ENCODE assay signal across 8 cellular contexts in genomic region chr6:52063584-52064400, GRCh38. TPM values are rescaled to one million over a fixed set of nuclear protein-coding genes. Genes with fewer than 3 reads are reported as not detected.
A peak's percentile ranks its signal among the peaks of the same experiment; 100 is the strongest.
DNase-seq lines count a peak whose midpoint lies in the region; TF ChIP-seq lines count a peak whose summit lies in the region.

No MANE protein-coding gene starts in this region.

- no peaks in the 10 kb centered on the region for H3K36me3 Mint-ChIP-seq in mesothelial cell of epicardium

- H3K36me3 ChIP-seq in KOPT-K1 (ENCODE audit: insufficient read depth, low read length) (no peaks in the 10 kb centered on the region), mesodermal cell (ENCODE audit: control insufficient read depth, insufficient read depth, low read length) (no peaks in the 10 kb centered on the region)

- peaks cover 5% of the 10 kb centered on the region for H3K4me1 ChIP-seq in mesodermal cell (ENCODE audit: control insufficient read depth, insufficient read depth, low read length, poor library complexity, severe bottlenecking)

- H3K27me3 Mint-ChIP-seq in mesothelial cell of epicardium (ENCODE audit: low read depth) = peaks cover 14% of the 10 kb centered on the region

- H3K27ac ChIP-seq in KOPT-K1 (ENCODE audit: low read depth, low read length, poor library complexity, severe bottlenecking) = peak overlapping the region; percentile 54
- H3K27ac ChIP-seq in VCaP = no peak overlapping the region; the same call in 1 of the 2 replicates
- H3K27ac ChIP-seq in mesodermal cell (ENCODE audit: low read depth, low read length, severe bottlenecking) = peak overlapping the region; percentile 71

- no peaks in the 10 kb centered on the region for H3K9me3 Mint-ChIP-seq in mesothelial cell of epicardium

- WGBS in mesodermal cell (ENCODE audit: insufficient coverage in 2 of 2), 2 experiments = 52 to 67% methylated on average over 4 of the region's 5 CpGs

- H3K27ac Mint-ChIP-seq in mesothelial cell of epicardium = no peak overlapping the region

- no peak overlapping the region for H3K4me3 Mint-ChIP-seq in mesothelial cell of epicardium

- DNase-seq in H4 (ENCODE audit: low spot score) (peak; percentile 89), mesothelial cell of epicardium (ENCODE audit: low spot score in 2 of 2, unreplicated experiment in 2 of 2) (no peak)
- peak; percentile 50 for DNase-seq in central memory CD4-positive, alpha-beta T cell
- DNase-seq in stimulated activated CD8-positive, alpha-beta memory T cell treated with anti-CD3 and anti-CD28 coated beads, Interleukin-7, amount 100 ng/mL, for 4 hours (ENCODE audit: low read depth in 2 of 2) = peak; percentile 32 to 52

- H3K4me1 Mint-ChIP-seq in mesothelial cell of epicardium = peaks cover 2% of the 10 kb centered on the region

- peak; percentile 72 for TF ChIP-seq CTCF in GM12874 (IDR thresholded peaks at IDR 0.05; ENCODE audit: insufficient read depth, low read depth, low read length)
- TF ChIP-seq CTCF in VCaP (conservative IDR thresholded peaks at IDR 0.05) = peak; percentile 62
- no peak for TF ChIP-seq CTCF in mesothelial cell of epicardium (IDR thresholded peaks at IDR 0.05; ENCODE audit: unreplicated experiment)

- no peak overlapping the region for H3K4me3 ChIP-seq in mesodermal cell (ENCODE audit: extremely low read depth, insufficient read depth, low read length, poor library complexity, severe bottlenecking)

- H3K9me3 ChIP-seq in KOPT-K1 (ENCODE audit: insufficient read depth, low read length, poor library complexity, severe bottlenecking) (no peaks in the 10 kb centered on the region), mesodermal cell (ENCODE audit: control insufficient read depth, low read length) (no peaks in the 10 kb centered on the region)

RNA-seq across cellular contexts. Expression of gene PKHD1, which starts 23.6 kb away (rescaled TPM):
- not detected in 2 replicates for total RNA-seq in H4 (2014; rRNA removed; shearing (Covaris generic))
- polyA plus RNA-seq in mesodermal cell (2013, experiment 1 of 2) = under 0.01 TPM
- polyA plus RNA-seq in mesodermal cell (2013, experiment 2 of 2) = under 0.01 TPM
- total RNA-seq in mesothelial cell of epicardium = 0.02 to 0.04 TPM (median 0.02 TPM) in 3 replicates

Comparison
In these comparisons a context has a peak if more than half of its experiments do, and no peak if none do; other contexts are left out.
1. DNase-seq: peak in H4 (single experiment), central memory CD4-positive, alpha-beta T cell (single experiment) and stimulated activated CD8-positive, alpha-beta memory T cell treated with anti-CD3 and anti-CD28 coated beads, Interleukin-7, amount 100 ng/mL, for 4 hours (2 of 2); none in mesothelial cell of epicardium (0 of 2).